Comparison of ENCODE assay signal across 8 cellular contexts in the genomic region with DNA sequence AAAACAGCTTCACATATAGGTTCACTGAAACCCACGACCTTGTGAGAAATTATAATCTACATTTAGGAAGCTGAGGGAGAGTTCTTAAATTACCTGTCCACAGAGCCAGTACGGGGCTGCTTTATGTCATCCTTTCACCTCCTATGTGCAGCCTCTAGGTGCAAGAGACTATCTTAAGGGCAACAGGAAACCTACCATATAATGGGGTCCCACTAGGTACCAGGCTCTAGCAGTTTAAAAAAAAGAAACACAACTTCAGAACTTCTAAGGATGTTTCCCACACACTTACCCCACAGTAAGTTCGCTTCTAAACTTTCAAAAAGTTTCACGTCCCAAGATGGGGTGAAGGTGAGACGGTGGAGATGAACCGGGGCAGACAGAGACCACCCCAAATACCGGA. TPM values are rescaled to one million over a fixed set of nuclear protein-coding genes. Genes with fewer than 3 reads are reported as not detected.
DNase-seq lines count a peak whose midpoint lies in the region; ATAC-seq, FAIRE-seq and TF ChIP-seq lines count a peak whose summit lies in the region.

No MANE protein-coding gene starts in this region.

- no peaks in the 10 kb centered on the region for H4K20me1 ChIP-seq in astrocyte (ENCODE audit: insufficient read depth, low read length)

- no peak overlapping the region for H2BK12ac ChIP-seq in mesenchymal stem cell (ENCODE audit: low read length in 2 of 2)

- ATAC-seq in GM18907 (IDR thresholded peaks at IDR 0.05; ENCODE audit: unreplicated experiment) (peak; percentile 13), HG02938 (IDR thresholded peaks at IDR 0.05; ENCODE audit: unreplicated experiment) (peak; percentile 38), HG02623 (IDR thresholded peaks at IDR 0.05; ENCODE audit: unreplicated experiment) (no peak)

- no peak overlapping the region for H2BK15ac ChIP-seq in mesenchymal stem cell (ENCODE audit: low read depth, poor library complexity, severe bottlenecking)

- H2AFZ ChIP-seq in astrocyte (ENCODE audit: low read depth, low read length), result peak overlapping the region; percentile 96
- no peak overlapping the region for H2AFZ ChIP-seq in mesenchymal stem cell (ENCODE audit: low read depth, low read length)

- H3K27me3 Mint-ChIP-seq in astrocyte (ENCODE audit: low read depth, unreplicated experiment), result peaks cover 7% of the 10 kb centered on the region

- H3K4ac ChIP-seq in mesenchymal stem cell (ENCODE audit: low read depth in 1 of 2, low read length in 2 of 2), result no peak overlapping the region

- 9% methylated on average over 6 of the region's 7 CpGs for WGBS in mesenchymal stem cell

- H3K18ac ChIP-seq in mesenchymal stem cell (ENCODE audit: low read depth in 1 of 2, low read length in 2 of 2), result no peak overlapping the region

- H3K36me3 Mint-ChIP-seq in astrocyte (ENCODE audit: low read depth, unreplicated experiment), result no peaks in the 10 kb centered on the region

- H3K9me3 Mint-ChIP-seq in astrocyte (ENCODE audit: unreplicated experiment), result no peaks in the 10 kb centered on the region

- H3K79me2 ChIP-seq in astrocyte (ENCODE audit: insufficient read depth, low read length), result no peaks in the 10 kb centered on the region

- no peak overlapping the region for H3K23ac ChIP-seq in mesenchymal stem cell (ENCODE audit: low read length in 2 of 2)

- no peaks in the 10 kb centered on the region for H3K9me3 ChIP-seq in astrocyte (ENCODE audit: insufficient read depth, low read depth, low read length)
- H3K9me3 ChIP-seq in mesenchymal stem cell (ENCODE audit: control insufficient read depth, low read length), result no peaks in the 10 kb centered on the region

- no peak overlapping the region for H3K27ac ChIP-seq in astrocyte (ENCODE audit: low read depth, low read length)
- no peak overlapping the region for H3K27ac ChIP-seq in mesenchymal stem cell (ENCODE audit: low read length, poor library complexity, severe bottlenecking)

- no peak overlapping the region for H3K14ac ChIP-seq in mesenchymal stem cell (ENCODE audit: low read length in 2 of 2)

- H4K91ac ChIP-seq in mesenchymal stem cell (ENCODE audit: low read length), result no peak overlapping the region

- in situ Hi-C loops in GM13976 (cut with MboI; ENCODE audit: low sequenced_read_pairs, unreplicated experiment), result no loop called here

- peak overlapping the region; percentile 47 for H4K8ac ChIP-seq in mesenchymal stem cell (ENCODE audit: low read length)

- no peak overlapping the region for H3K27ac Mint-ChIP-seq in astrocyte (ENCODE audit: unreplicated experiment)

- H3K9ac ChIP-seq in astrocyte (ENCODE audit: low read length) (peak overlapping the region; percentile 75), mesenchymal stem cell (ENCODE audit: low read length) (peak overlapping the region; percentile 67)

- H3K4me3 ChIP-seq in astrocyte (ENCODE audit: insufficient read depth, low read depth, low read length), result peak overlapping the region; percentile 68
- peak overlapping the region; percentile 77 to 78 for H3K4me3 ChIP-seq in mesenchymal stem cell (ENCODE audit: insufficient read depth in 1 of 2, low read depth in 1 of 2, low read length in 2 of 2)

- no peak for FAIRE-seq in astrocyte (lab: Jason Lieb, UNC)

- H3K36me3 ChIP-seq in astrocyte (ENCODE audit: insufficient read depth, low read length) (no peaks in the 10 kb centered on the region), mesenchymal stem cell (ENCODE audit: control insufficient read depth in 1 of 2, insufficient read depth in 2 of 2, low read depth in 1 of 2, low read length in 2 of 2) (no peaks in the 10 kb centered on the region)

- H3K4me1 ChIP-seq in astrocyte (ENCODE audit: insufficient read depth, low read length) (peaks cover 4% of the 10 kb centered on the region), mesenchymal stem cell (ENCODE audit: control insufficient read depth, insufficient read depth, low read depth, low read length) (peaks cover 3% of the 10 kb centered on the region)

- no peaks in the 10 kb centered on the region for H3K4me1 Mint-ChIP-seq in astrocyte (ENCODE audit: low read depth, unreplicated experiment)

- DNase-seq in astrocyte (ENCODE audit: low read depth) (no peak), mesenchymal stem cell (no peak), NCI-H1417 treated with DMSO at 0.1 percent for 48 hours (lab: John Stamatoyannopoulos, UW) (no peak), NCI-H226 (no peak), GM13976 (ENCODE audit: low spot score) (no peak)

- no peak overlapping the region for H2BK120ac ChIP-seq in mesenchymal stem cell (ENCODE audit: low read depth, low read length)

- H3K27me3 ChIP-seq in astrocyte (ENCODE audit: insufficient read depth, low read length), result no peaks in the 10 kb centered on the region
- H3K27me3 ChIP-seq in mesenchymal stem cell (ENCODE audit: control insufficient read depth in 1 of 2, insufficient read depth in 1 of 2, low read length in 2 of 2), result peaks cover 0 to 23% of the 10 kb centered on the region in 2 experiments

- no peak overlapping the region for H2AK5ac ChIP-seq in mesenchymal stem cell (ENCODE audit: low read length, severe bottlenecking)

- H3K79me1 ChIP-seq in mesenchymal stem cell (replicated peaks; ENCODE audit: low read length, poor library complexity, severe bottlenecking), result peaks cover 5% of the 10 kb centered on the region

- peak overlapping the region; percentile 90 for H3K4me3 Mint-ChIP-seq in astrocyte (ENCODE audit: unreplicated experiment)

- H3K4me2 ChIP-seq in astrocyte (ENCODE audit: low read length), result peak overlapping the region; percentile 97
- H3K4me2 ChIP-seq in mesenchymal stem cell (ENCODE audit: low read length, poor library complexity, severe bottlenecking), result peak overlapping the region; percentile 91

- TF ChIP-seq CTCF in astrocyte (IDR thresholded peaks at IDR 0.05; ENCODE audit: insufficient read depth, low read depth, low read length) (no peak), GM13976 (IDR thresholded peaks at IDR 0.05; ENCODE audit: borderline replicate concordance, control extremely low read depth, extremely low read depth, insufficient read depth, missing control alignments) (no peak)

- no peak overlapping the region for H2BK5ac ChIP-seq in mesenchymal stem cell (ENCODE audit: low read depth, low read length, poor library complexity, severe bottlenecking)

RNA-seq across cellular contexts. Expression of gene STK33, which starts 0.6 kb away (rescaled TPM):
- 7.5 and 8.1 TPM in 2 replicates for total RNA-seq in astrocyte
- 1.9 TPM for polyA plus RNA-seq in mesenchymal stem cell (2013, experiment 1 of 2)
- polyA plus RNA-seq in mesenchymal stem cell (2013, experiment 2 of 2), result 1.0 TPM
